Comparison of ENCODE assay signal across 17 cellular contexts in the genomic region with DNA sequence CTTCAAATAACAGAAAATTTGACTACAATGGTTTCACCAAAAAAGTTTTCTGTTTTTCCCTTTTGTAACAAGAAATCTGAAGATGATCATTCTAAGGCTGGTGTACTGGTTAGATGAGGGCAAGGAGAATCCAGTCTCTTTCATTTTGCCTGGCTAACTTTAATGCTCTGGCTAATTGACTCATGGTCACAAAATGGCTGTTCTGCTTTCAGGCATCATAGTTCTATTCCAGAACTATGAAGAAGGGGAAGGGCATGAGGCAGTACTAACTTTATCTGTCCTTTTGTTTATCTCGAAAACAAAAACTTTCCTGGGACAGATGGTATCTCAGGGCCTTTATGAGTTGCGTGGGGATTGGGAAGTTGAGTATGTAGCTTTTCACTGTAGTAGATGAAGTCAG. TPM values are rescaled to one million over a fixed set of nuclear protein-coding genes. Genes with fewer than 3 reads are reported as not detected.
DNase-seq lines count a peak whose midpoint lies in the region; ATAC-seq and TF ChIP-seq lines count a peak whose summit lies in the region.
"Had no signal": no experiment of that assay in that cellular context is flagged by ENCODE, and none has a peak within 500 bp of the region (broad histone marks: within the 10 kb centered on the region; RNA-seq: fewer than 3 reads in every experiment).

No MANE protein-coding gene starts in this region.

- H3K36me3 ChIP-seq in fibroblast of lung (ENCODE audit: control insufficient read depth, insufficient read depth, low read length) = no peaks in the 10 kb centered on the region
- H3K36me3 ChIP-seq in psoas muscle (ENCODE audit: insufficient read depth in 1 of 2, low read depth in 1 of 2) = no peaks in the 10 kb centered on the region
- H3K36me3 ChIP-seq: HAP-1 had no signal

- H3K9me3 ChIP-seq in fibroblast of lung (ENCODE audit: control insufficient read depth, insufficient read depth, low read depth, low read length) (no peaks in the 10 kb centered on the region), psoas muscle (no peaks in the 10 kb centered on the region)
- H3K9me3 ChIP-seq: A549, HAP-1 had no signal

- H3K9me3 Mint-ChIP-seq in activated naive CD8-positive, alpha-beta T cell treated with anti-CD3 and anti-CD28 coated beads for 36 hours = peaks cover 1% of the 10 kb centered on the region
- no peaks in the 10 kb centered on the region for H3K9me3 Mint-ChIP-seq in activated naive CD8-positive, alpha-beta T cell treated with anti-CD3 and anti-CD28 coated beads, Interleukin-2, amount 50 U/mL, for 24 hours
- H3K9me3 Mint-ChIP-seq in activated T-helper 17 cell treated with anti-CD3 and anti-CD28 coated beads, Interleukin-2, amount 50 U/mL, for 72 hours = no peaks in the 10 kb centered on the region
- H3K9me3 Mint-ChIP-seq: CD14-positive monocyte; CD8-positive, alpha-beta T cell had no signal

- no peak overlapping the region for H3K9ac ChIP-seq in fibroblast of lung (ENCODE audit: insufficient read depth, low read length)
- H3K9ac ChIP-seq: BLaER1, GM23248 had no signal

- peak overlapping the region; percentile 62 for H3K4me2 ChIP-seq in fibroblast of lung (ENCODE audit: extremely low read depth, insufficient read depth, low read length)
- H3K4me2 ChIP-seq: A549, BLaER1 had no signal

- no peak overlapping the region for H3K4me3 Mint-ChIP-seq in activated naive CD8-positive, alpha-beta T cell treated with anti-CD3 and anti-CD28 coated beads for 36 hours
- no peak overlapping the region for H3K4me3 Mint-ChIP-seq in activated naive CD8-positive, alpha-beta T cell treated with anti-CD3 and anti-CD28 coated beads, Interleukin-2, amount 50 U/mL, for 24 hours
- H3K4me3 Mint-ChIP-seq in activated T-helper 17 cell treated with anti-CD3 and anti-CD28 coated beads, Interleukin-2, amount 50 U/mL, for 72 hours = no peak overlapping the region
- H3K4me3 Mint-ChIP-seq: CD14-positive monocyte; CD8-positive, alpha-beta T cell had no signal

- WGBS in psoas muscle, 3 donors = 83 to 94% (median 84%) methylated on average over 2 of the region's 2 CpGs

- H3K4me3 ChIP-seq in fibroblast of lung (replicated peaks in 1 of 4; ENCODE audit: control extremely low read depth in 1 of 4, insufficient read depth in 1 of 4, low read depth in 3 of 4, low read length in 4 of 4) (no peak overlapping the region), psoas muscle (no peak overlapping the region)
- H3K4me3 ChIP-seq: A549, BLaER1, GM23248, HAP-1 had no signal

- TF ChIP-seq CTCF in fibroblast of lung (conservative IDR thresholded peaks at IDR 0.05 in 1 of 2, IDR thresholded peaks at IDR 0.05 in 1 of 2; ENCODE audit: low read depth in 1 of 2, low read length in 2 of 2) (no peak), psoas muscle (IDR thresholded peaks at IDR 0.05) (no peak)

- H2AFZ ChIP-seq in fibroblast of lung (ENCODE audit: low read length) = no peak overlapping the region
- H2AFZ ChIP-seq: GM23248 had no signal

- DNase-seq in activated naive CD8-positive, alpha-beta T cell treated with anti-CD3 and anti-CD28 coated beads for 36 hours = no peak
- DNase-seq in activated naive CD8-positive, alpha-beta T cell treated with anti-CD3 and anti-CD28 coated beads, Interleukin-2, amount 50 U/mL, for 24 hours = no peak
- no peak for DNase-seq in fibroblast of lung (ENCODE audit: low read depth in 2 of 2)
- DNase-seq in psoas muscle = no peak
- DNase-seq in cerebellar cortex (ENCODE audit: low spot score) = no peak
- no peak for DNase-seq in HT-29 (ENCODE audit: low spot score)
- DNase-seq: Calu3; CD8-positive, alpha-beta T cell; DMS79 treated with DMSO at 0.1 percent for 48 hours; GF-D8; GM23248 had no signal

- no peaks in the 10 kb centered on the region for H4K20me1 ChIP-seq in fibroblast of lung (ENCODE audit: control insufficient read depth, extremely low read depth, insufficient read depth, low read length)
- H4K20me1 ChIP-seq: BLaER1 had no signal

- H3K79me2 ChIP-seq in fibroblast of lung (ENCODE audit: control insufficient read depth, insufficient read depth, low read length) = no peaks in the 10 kb centered on the region

- H3K4me1 ChIP-seq in fibroblast of lung (ENCODE audit: control insufficient read depth, extremely low read depth, insufficient read depth, low read length) (peaks cover 2% of the 10 kb centered on the region), psoas muscle (peaks cover 15% of the 10 kb centered on the region)
- H3K4me1 ChIP-seq: A549, HAP-1 had no signal

- peaks cover 9% of the 10 kb centered on the region for H3K4me1 Mint-ChIP-seq in activated naive CD8-positive, alpha-beta T cell treated with anti-CD3 and anti-CD28 coated beads for 36 hours
- peaks cover 7% of the 10 kb centered on the region for H3K4me1 Mint-ChIP-seq in activated naive CD8-positive, alpha-beta T cell treated with anti-CD3 and anti-CD28 coated beads, Interleukin-2, amount 50 U/mL, for 24 hours
- H3K4me1 Mint-ChIP-seq in activated T-helper 17 cell treated with anti-CD3 and anti-CD28 coated beads, Interleukin-2, amount 50 U/mL, for 72 hours = no peaks in the 10 kb centered on the region
- H3K4me1 Mint-ChIP-seq: CD14-positive monocyte had no signal

- peak overlapping the region; percentile 43 for H3K27ac Mint-ChIP-seq in activated naive CD8-positive, alpha-beta T cell treated with anti-CD3 and anti-CD28 coated beads for 36 hours
- H3K27ac Mint-ChIP-seq in activated naive CD8-positive, alpha-beta T cell treated with anti-CD3 and anti-CD28 coated beads, Interleukin-2, amount 50 U/mL, for 24 hours = no peak overlapping the region
- no peak overlapping the region for H3K27ac Mint-ChIP-seq in activated T-helper 17 cell treated with anti-CD3 and anti-CD28 coated beads, Interleukin-2, amount 50 U/mL, for 72 hours
- H3K27ac Mint-ChIP-seq: CD14-positive monocyte; CD8-positive, alpha-beta T cell had no signal

- H3K27me3 ChIP-seq in fibroblast of lung (ENCODE audit: control insufficient read depth, insufficient read depth, low read length) (no peaks in the 10 kb centered on the region), psoas muscle (ENCODE audit: insufficient read depth in 3 of 3, low read length in 2 of 3) (no peaks in the 10 kb centered on the region)
- H3K27me3 ChIP-seq: BLaER1 had no signal

- intact Hi-C loops in psoas muscle (cut with DNase I) = no loop called here

- peak overlapping the region; percentile 35 for H3K27ac ChIP-seq in fibroblast of lung (ENCODE audit: insufficient read depth, low read length)
- no peak overlapping the region for H3K27ac ChIP-seq in psoas muscle
- H3K27ac ChIP-seq: 22Rv1, A549, BLaER1, GM23248 had no signal

- peaks cover 26% of the 10 kb centered on the region for H3K36me3 Mint-ChIP-seq in activated naive CD8-positive, alpha-beta T cell treated with anti-CD3 and anti-CD28 coated beads for 36 hours
- peaks cover 38% of the 10 kb centered on the region for H3K36me3 Mint-ChIP-seq in activated naive CD8-positive, alpha-beta T cell treated with anti-CD3 and anti-CD28 coated beads, Interleukin-2, amount 50 U/mL, for 24 hours (ENCODE audit: low read depth)
- peaks cover 29% of the 10 kb centered on the region for H3K36me3 Mint-ChIP-seq in activated T-helper 17 cell treated with anti-CD3 and anti-CD28 coated beads, Interleukin-2, amount 50 U/mL, for 72 hours (ENCODE audit: low read depth)

- no peaks in the 10 kb centered on the region for H3K27me3 Mint-ChIP-seq in activated naive CD8-positive, alpha-beta T cell treated with anti-CD3 and anti-CD28 coated beads for 36 hours
- no peaks in the 10 kb centered on the region for H3K27me3 Mint-ChIP-seq in activated naive CD8-positive, alpha-beta T cell treated with anti-CD3 and anti-CD28 coated beads, Interleukin-2, amount 50 U/mL, for 24 hours
- H3K27me3 Mint-ChIP-seq in activated T-helper 17 cell treated with anti-CD3 and anti-CD28 coated beads, Interleukin-2, amount 50 U/mL, for 72 hours = no peaks in the 10 kb centered on the region

- no peak for ATAC-seq in activated naive CD8-positive, alpha-beta T cell treated with anti-CD3 and anti-CD28 coated beads, Interleukin-2, amount 50 U/mL, for 24 hours
- ATAC-seq in psoas muscle = peak in 3 of 4 donors; percentile 19 to 71 (median 61)
- no peak for ATAC-seq in activated T-helper 17 cell treated with anti-CD3 and anti-CD28 coated beads, Interleukin-2, amount 50 U/mL, for 72 hours (replicated peaks)
- ATAC-seq: A549; CD8-positive, alpha-beta T cell had no signal

RNA-seq across cellular contexts. Expression of a gene that starts 50.4 kb away (rescaled TPM):
- total RNA-seq in activated naive CD8-positive, alpha-beta T cell treated with anti-CD3 and anti-CD28 coated beads for 36 hours = 10 to 100 TPM; 24.4 to 25.2 TPM
- 14.2 and 21.6 TPM in 2 replicates for total RNA-seq in fibroblast of lung
- 20.4 and 29.0 TPM in 2 replicates for polyA plus RNA-seq in fibroblast of lung
- 13.3 and 18.2 TPM in 2 replicates for polyA plus RNA-seq in fibroblast of lung (2012)
- 1.2 and 1.3 TPM in 2 replicates for polyA minus RNA-seq in fibroblast of lung (ENCODE audit: low replicate concordance)
- 10 to 100 TPM; 25.1 to 34.0 (median 32.7) TPM for total RNA-seq in psoas muscle
- polyA plus RNA-seq in psoas muscle = 10 to 100 TPM; 21.0 to 43.6 (median 25.4) TPM
- 11.0 and 17.4 TPM in 2 replicates for total RNA-seq in HT-29 (2014; rRNA removed; shearing (Covaris generic))
- 10 to 100 TPM; 27.1 to 32.6 TPM for total RNA-seq in activated T-helper 17 cell treated with anti-CD3 and anti-CD28 coated beads, Interleukin-2, amount 50 U/mL, for 72 hours

Comparison
In these comparisons a context has a peak if more than half of its experiments do, and no peak if none do; other contexts are left out.
1. ATAC-seq: peak in psoas muscle (3 of 4); none in activated naive CD8-positive, alpha-beta T cell treated with anti-CD3 and anti-CD28 coated beads, Interleukin-2, amount 50 U/mL, for 24 hours (single experiment) and activated T-helper 17 cell treated with anti-CD3 and anti-CD28 coated beads, Interleukin-2, amount 50 U/mL, for 72 hours (single experiment).